In the genomic region with DNA sequence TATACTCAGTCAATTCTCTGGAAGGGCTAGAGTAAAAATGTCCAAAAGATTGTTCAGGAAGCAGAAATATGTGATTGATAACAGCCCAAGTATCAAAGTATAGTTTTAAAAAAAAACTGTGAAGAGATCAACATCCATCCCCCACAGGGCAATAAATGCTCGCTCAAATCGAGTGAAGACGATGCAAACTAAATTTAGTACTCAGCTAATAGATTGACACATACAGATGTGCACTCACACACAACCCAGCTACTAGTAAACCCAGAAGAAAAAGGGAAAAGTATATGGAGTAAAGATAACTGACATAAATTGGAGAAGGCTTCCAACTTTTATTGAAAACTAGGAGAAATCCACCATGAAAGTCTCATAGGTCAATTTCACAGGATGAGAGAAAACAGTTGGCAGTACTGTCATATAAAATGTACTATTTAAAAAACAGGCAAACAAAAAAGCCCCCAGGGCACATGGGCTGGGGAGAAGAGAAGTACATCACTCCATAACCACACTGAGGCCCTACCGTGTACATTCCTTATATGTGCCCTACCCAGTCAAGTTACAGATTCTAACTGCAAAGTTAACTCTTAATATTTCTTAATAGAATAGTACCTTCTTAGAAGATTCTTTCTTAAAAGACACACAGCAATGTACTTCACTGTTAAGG, we compare ENCODE assay signal across 33 cellular contexts.
DNase-seq lines count a peak whose midpoint lies in the region; ATAC-seq and TF ChIP-seq lines count a peak whose summit lies in the region.
"Had no signal": no experiment of that assay in that cellular context is flagged by ENCODE, and none has a peak within 500 bp of the region (broad histone marks: within the 10 kb centered on the region; RNA-seq: fewer than 3 reads in every experiment).

No MANE protein-coding gene starts in this region.

- no peaks in the 10 kb centered on the region for H3K27me3 ChIP-seq in cardiac muscle cell
- no peaks in the 10 kb centered on the region for H3K27me3 ChIP-seq in heart left ventricle
- no peaks in the 10 kb centered on the region for H3K27me3 ChIP-seq in SJCRH30
- H3K27me3 ChIP-seq: BLaER1, left lung, neutrophil, Peyer's patch, transverse colon had no signal

- H3K4me1 ChIP-seq in cardiac muscle cell (ENCODE audit: low read depth) (peaks cover under 1% of the 10 kb centered on the region), heart left ventricle (peaks cover 0 to 41% (median 8%) of the 10 kb centered on the region in 12 donors), SJCRH30 (peaks cover 3% of the 10 kb centered on the region; the same call in 1 of the 2 replicates)
- H3K4me1 ChIP-seq: Peyer's patch had no signal

- H3K36me3 Mint-ChIP-seq in mesothelial cell of epicardium: peaks cover 34% of the 10 kb centered on the region
- H3K36me3 Mint-ChIP-seq in type B pancreatic cell: peaks cover 42% of the 10 kb centered on the region

- H3K4me1 Mint-ChIP-seq in mesothelial cell of epicardium (peaks cover 31% of the 10 kb centered on the region), type B pancreatic cell (ENCODE audit: unreplicated experiment) (peaks cover 8% of the 10 kb centered on the region)

- no peaks in the 10 kb centered on the region for H3K9me3 ChIP-seq in cardiac muscle cell (ENCODE audit: low read depth)
- H3K9me3 ChIP-seq in heart left ventricle: no peaks in the 10 kb centered on the region
- no peaks in the 10 kb centered on the region for H3K9me3 ChIP-seq in SJCRH30 (replicated peaks)
- H3K9me3 ChIP-seq: HAP-1, left lung, neutrophil, Peyer's patch, transverse colon had no signal

- H3K4me3 Mint-ChIP-seq in mesothelial cell of epicardium: no peak overlapping the region
- no peak overlapping the region for H3K4me3 Mint-ChIP-seq in type B pancreatic cell
- H3K4me3 Mint-ChIP-seq: activated CD4-positive, alpha-beta T cell treated with anti-CD3 and anti-CD28 coated beads, Interleukin-2, amount 10 ng/mL, durations not matched to agents 24 days and 14 days; stimulated activated effector memory CD8-positive, alpha-beta T cell treated with anti-CD3 and anti-CD28 coated beads, Interleukin-12 subunit alpha, Interleukin-12 subunit beta, amount 100 ng/mL, for 72 hours had no signal

- WGBS in heart left ventricle, 4 donors: 62 to 65% (median 63%) methylated on average over 4 of the region's 4 CpGs

- H3K27ac ChIP-seq in cardiac muscle cell (peak overlapping the region; percentile 19), heart left ventricle (no peak overlapping the region), SJCRH30 (no peak overlapping the region)
- H3K27ac ChIP-seq: BLaER1, epithelial cell of prostate, left lung, neutrophil, Peyer's patch, transverse colon, VCaP had no signal

- no peak for ATAC-seq in heart left ventricle
- ATAC-seq in activated CD4-positive, CD25-positive, alpha-beta regulatory T cell treated with anti-CD3 and anti-CD28 coated beads, Interleukin-2, amount 50 U/mL, for 24 hours: no peak
- ATAC-seq: left lung; stimulated activated effector memory CD8-positive, alpha-beta T cell treated with anti-CD3 and anti-CD28 coated beads, Interleukin-12 subunit alpha, Interleukin-12 subunit beta, amount 100 ng/mL, for 72 hours had no signal

- H3K27me3 Mint-ChIP-seq in mesothelial cell of epicardium (ENCODE audit: low read depth) (no peaks in the 10 kb centered on the region), type B pancreatic cell (no peaks in the 10 kb centered on the region)
- H3K27me3 Mint-ChIP-seq: activated CD4-positive, alpha-beta T cell treated with anti-CD3 and anti-CD28 coated beads, Interleukin-2, amount 10 ng/mL, durations not matched to agents 24 days and 14 days had no signal

- intact Hi-C loops in heart left ventricle (cut with DNase I): no loop called here

- TF ChIP-seq CTCF in cardiac muscle cell (IDR thresholded peaks at IDR 0.05; ENCODE audit: low read depth, low read length) (no peak), heart left ventricle (IDR thresholded peaks at IDR 0.05) (no peak), mesothelial cell of epicardium (IDR thresholded peaks at IDR 0.05; ENCODE audit: unreplicated experiment) (no peak), type B pancreatic cell (conservative IDR thresholded peaks at IDR 0.05) (no peak)

- H3K9me3 Mint-ChIP-seq in mesothelial cell of epicardium (peaks cover 21% of the 10 kb centered on the region), type B pancreatic cell (peaks cover 4% of the 10 kb centered on the region)
- H3K9me3 Mint-ChIP-seq: activated CD4-positive, alpha-beta T cell treated with anti-CD3 and anti-CD28 coated beads, Interleukin-2, amount 10 ng/mL, durations not matched to agents 24 days and 14 days; stimulated activated effector memory CD8-positive, alpha-beta T cell treated with anti-CD3 and anti-CD28 coated beads, Interleukin-12 subunit alpha, Interleukin-12 subunit beta, amount 100 ng/mL, for 72 hours had no signal

- H3K4me3 ChIP-seq in cardiac muscle cell: no peak overlapping the region
- H3K4me3 ChIP-seq in heart left ventricle: no peak overlapping the region
- no peak overlapping the region for H3K4me3 ChIP-seq in SJCRH30
- H3K4me3 ChIP-seq: BLaER1, HAP-1, left lung, Peyer's patch, transverse colon had no signal

- H3K36me3 ChIP-seq in cardiac muscle cell (peaks cover 2% of the 10 kb centered on the region), heart left ventricle (no peaks in the 10 kb centered on the region), SJCRH30 (peaks cover 11% of the 10 kb centered on the region)
- H3K36me3 ChIP-seq: HAP-1, left lung, neutrophil, Peyer's patch, transverse colon had no signal

- TF ChIP-seq POLR2A in heart left ventricle (IDR thresholded peaks at IDR 0.05): no peak

- DNase-seq in cardiac muscle cell (ENCODE audit: low read depth in 1 of 2, low spot score in 1 of 2) (no peak), heart left ventricle (no peak), SJCRH30 (peak; percentile 36 to 53), mesothelial cell of epicardium (ENCODE audit: low spot score in 2 of 2, unreplicated experiment in 2 of 2) (no peak), type B pancreatic cell (ENCODE audit: extremely low spot score, unreplicated experiment) (no peak), cortex of kidney (lab: John Stamatoyannopoulos, UW) (no peak)
- DNase-seq in activated CD4-positive, alpha-beta T cell treated with anti-CD3 and anti-CD28 coated beads, Interleukin-2, amount 50 U/mL, for 48 hours: no peak
- DNase-seq: activated CD4-positive, alpha-beta T cell treated with anti-CD3 and anti-CD28 coated beads, Interleukin-2, amount 10 ng/mL, durations not matched to agents 24 days and 14 days; activated naive CD4-positive, alpha-beta T cell treated with anti-CD3 and anti-CD28 coated beads, Interleukin-2, amount 50 U/mL, for 16 hours; anterior cingulate cortex; DMS153; effector CD4-positive, alpha-beta T cell; glutamatergic neuron; islet precursor cell; Karpas-422; left lung; mesenchymal stem cell; MV-4-11; NCI-H1436; NCI-H2081 treated with DMSO at 0.1 percent for 48 hours; NCI-H226; NCI-H526 treated with DMSO at 0.1 percent for 48 hours; Peyer's patch; SIG-M5; T1000; transverse colon had no signal

- H3K27ac Mint-ChIP-seq in mesothelial cell of epicardium (peak overlapping the region; percentile 79), type B pancreatic cell (peak overlapping the region; percentile 57)
- H3K27ac Mint-ChIP-seq: activated CD4-positive, alpha-beta T cell treated with anti-CD3 and anti-CD28 coated beads, Interleukin-2, amount 10 ng/mL, durations not matched to agents 24 days and 14 days; stimulated activated effector memory CD8-positive, alpha-beta T cell treated with anti-CD3 and anti-CD28 coated beads, Interleukin-12 subunit alpha, Interleukin-12 subunit beta, amount 100 ng/mL, for 72 hours had no signal

Comparison
In these comparisons a context has a peak if more than half of its experiments do, and no peak if none do; other contexts are left out.
1. DNase-seq: peak in SJCRH30 (2 of 2); none in cardiac muscle cell (0 of 2), heart left ventricle (0 of 5), mesothelial cell of epicardium (0 of 2), type B pancreatic cell (single experiment), activated CD4-positive, alpha-beta T cell treated with anti-CD3 and anti-CD28 coated beads, Interleukin-2, amount 50 U/mL, for 48 hours (0 of 2) and cortex of kidney (single experiment).